Comparison of ENCODE assay signal across 9 cellular contexts in genomic region chr1:197776348-197777082, GRCh38. TPM values are rescaled to one million over a fixed set of nuclear protein-coding genes. Genes with fewer than 3 reads are reported as not detected.
DNase-seq lines count a peak whose midpoint lies in the region; ATAC-seq and TF ChIP-seq lines count a peak whose summit lies in the region.
"Had no signal": no experiment of that assay in that cellular context is flagged by ENCODE, and none has a peak within 500 bp of the region (broad histone marks: within the 10 kb centered on the region; RNA-seq: fewer than 3 reads in every experiment).

No MANE protein-coding gene starts in this region.

- DNase-seq in AG08396 (ENCODE audit: low spot score) = peak; percentile 67
- peak; percentile 25 to 41 for DNase-seq in activated CD4-positive, alpha-beta T cell treated with anti-CD3 and anti-CD28 coated beads, Interleukin-2, amount 50 U/mL, for 48 hours
- DNase-seq in fibroblast of villous mesenchyme (ENCODE audit: low read depth) = peak; percentile 51
- DNase-seq in stimulated activated CD4-positive, alpha-beta T cell treated with anti-CD3 and anti-CD28 coated beads, Interleukin-4, amount 100 ng/mL, for 24 hours = peak; percentile 54
- no peak for DNase-seq in DMS153 treated with DMSO at 0.1 percent for 48 hours (lab: John Stamatoyannopoulos, UW; ENCODE audit: unreplicated experiment)
- DNase-seq in nucleus accumbens (lab: John Stamatoyannopoulos, UW) = no peak
- DNase-seq: left cardiac atrium had no signal

- peak; percentile 14 for ATAC-seq in GM19023 (IDR thresholded peaks at IDR 0.05; ENCODE audit: unreplicated experiment)
- peak; percentile 29 for ATAC-seq in HG03565 (IDR thresholded peaks at IDR 0.05; ENCODE audit: unreplicated experiment)

- no peak for TF ChIP-seq CTCF in fibroblast of villous mesenchyme (IDR thresholded peaks at IDR 0.05; ENCODE audit: insufficient read depth, low read depth, low read length)

- H3K4me3 ChIP-seq in fibroblast of villous mesenchyme (ENCODE audit: low read depth, low read length) = no peak overlapping the region

RNA-seq across cellular contexts. Expression of gene DENND1B, which starts 1.2 kb away (rescaled TPM):
- 16.8 and 21.6 TPM in 2 replicates for total RNA-seq in fibroblast of villous mesenchyme

Comparison
In these comparisons a context has a peak if more than half of its experiments do, and no peak if none do; other contexts are left out.
1. DNase-seq: peak in AG08396 (single experiment), activated CD4-positive, alpha-beta T cell treated with anti-CD3 and anti-CD28 coated beads, Interleukin-2, amount 50 U/mL, for 48 hours (2 of 2), fibroblast of villous mesenchyme (single experiment) and stimulated activated CD4-positive, alpha-beta T cell treated with anti-CD3 and anti-CD28 coated beads, Interleukin-4, amount 100 ng/mL, for 24 hours (single experiment); none in DMS153 treated with DMSO at 0.1 percent for 48 hours (single experiment) and nucleus accumbens (0 of 56).